In genomic region chr5:149012350-149012749, GRCh38 we compare ENCODE assay signal across 31 cellular contexts. TPM values are rescaled to one million over a fixed set of nuclear protein-coding genes. Genes with fewer than 3 reads are reported as not detected.
"Had no signal": no experiment of that assay in that cellular context is flagged by ENCODE, and none has a peak within 500 bp of the region (broad histone marks: within the 10 kb centered on the region; RNA-seq: fewer than 3 reads in every experiment).

No MANE protein-coding gene starts in this region.

- H3K4me3 Mint-ChIP-seq: activated CD4-positive, alpha-beta memory T cell treated with anti-CD3 and anti-CD28 coated beads for 36 hours; activated naive CD4-positive, alpha-beta T cell treated with anti-CD3 and anti-CD28 coated beads for 36 hours; activated naive CD8-positive, alpha-beta T cell treated with anti-CD3 and anti-CD28 coated beads for 36 hours; activated T-helper 1 cell treated with anti-CD3 and anti-CD28 coated beads, Interleukin-12 subunit alpha, Interleukin-12 subunit beta, Interleukin-2, Interleukin-4 antibody, amounts not matched to agents 30 ng/mL and 10 ng/mL and 1 ng/mL, durations not matched to agents 14 hours and 24 hours and 36 hours; stimulated activated naive CD8-positive, alpha-beta T cell treated with anti-CD3 and anti-CD28 coated beads, Interleukin-15, Interleukin-2, amounts not matched to agents 100 ng/mL and 50 ng/mL, for 24 hours; T-helper 2 cell treated with Interferon-gamma antibody and Interleukin-4, amounts not matched to agents 5 μg/mL and 100 μg/mL, for 36 hours; type B pancreatic cell had no signal

- H3K27me3 Mint-ChIP-seq: activated naive CD8-positive, alpha-beta T cell treated with anti-CD3 and anti-CD28 coated beads for 36 hours; stimulated activated naive CD8-positive, alpha-beta T cell treated with anti-CD3 and anti-CD28 coated beads, Interleukin-15, Interleukin-2, amounts not matched to agents 100 ng/mL and 50 ng/mL, for 24 hours; type B pancreatic cell had no signal

- H3K36me3 ChIP-seq: adrenal gland, cardiac muscle cell, left lung, lower lobe of right lung, ovary, right lobe of liver, uterus had no signal

- ATAC-seq: body of pancreas, heart right ventricle, left lung, lower lobe of right lung, right lobe of liver had no signal

- H3K27ac ChIP-seq: adrenal gland, body of pancreas, cardiac muscle cell, coronary artery, heart right ventricle, left lung, lower lobe of right lung, ovary, right lobe of liver, uterus had no signal

- H3K9me3 ChIP-seq: adrenal gland, body of pancreas, heart right ventricle, left lung, lower lobe of right lung, ovary, right lobe of liver, uterus had no signal

- H3K9me3 Mint-ChIP-seq: activated CD4-positive, alpha-beta memory T cell treated with anti-CD3 and anti-CD28 coated beads for 36 hours; activated naive CD4-positive, alpha-beta T cell treated with anti-CD3 and anti-CD28 coated beads for 36 hours; activated naive CD8-positive, alpha-beta T cell treated with anti-CD3 and anti-CD28 coated beads for 36 hours; activated T-helper 1 cell treated with anti-CD3 and anti-CD28 coated beads, Interleukin-12 subunit alpha, Interleukin-12 subunit beta, Interleukin-2, Interleukin-4 antibody, amounts not matched to agents 30 ng/mL and 10 ng/mL and 1 ng/mL, durations not matched to agents 14 hours and 24 hours and 36 hours; stimulated activated naive CD8-positive, alpha-beta T cell treated with anti-CD3 and anti-CD28 coated beads, Interleukin-15, Interleukin-2, amounts not matched to agents 100 ng/mL and 50 ng/mL, for 24 hours; T-helper 2 cell treated with Interferon-gamma antibody and Interleukin-4, amounts not matched to agents 5 μg/mL and 100 μg/mL, for 36 hours; type B pancreatic cell had no signal

- H3K4me3 ChIP-seq: adrenal gland, body of pancreas, cardiac muscle cell, coronary artery, dorsolateral prefrontal cortex, heart right ventricle, left lung, lower lobe of right lung, ovary, right lobe of liver, uterus had no signal

- H3K27ac Mint-ChIP-seq: activated CD4-positive, alpha-beta memory T cell treated with anti-CD3 and anti-CD28 coated beads for 36 hours; activated naive CD4-positive, alpha-beta T cell treated with anti-CD3 and anti-CD28 coated beads for 36 hours; activated naive CD8-positive, alpha-beta T cell treated with anti-CD3 and anti-CD28 coated beads for 36 hours; activated T-helper 1 cell treated with anti-CD3 and anti-CD28 coated beads, Interleukin-12 subunit alpha, Interleukin-12 subunit beta, Interleukin-2, Interleukin-4 antibody, amounts not matched to agents 30 ng/mL and 10 ng/mL and 1 ng/mL, durations not matched to agents 14 hours and 24 hours and 36 hours; progenitor cell of endocrine pancreas; stimulated activated naive CD8-positive, alpha-beta T cell treated with anti-CD3 and anti-CD28 coated beads, Interleukin-15, Interleukin-2, amounts not matched to agents 100 ng/mL and 50 ng/mL, for 24 hours; T-helper 2 cell treated with Interferon-gamma antibody and Interleukin-4, amounts not matched to agents 5 μg/mL and 100 μg/mL, for 36 hours; type B pancreatic cell had no signal

- H3K27me3 ChIP-seq: adrenal gland, body of pancreas, cardiac muscle cell, heart right ventricle, left lung, ovary, right lobe of liver, uterus had no signal

- H3K36me3 Mint-ChIP-seq: activated CD4-positive, alpha-beta memory T cell treated with anti-CD3 and anti-CD28 coated beads for 36 hours; activated naive CD8-positive, alpha-beta T cell treated with anti-CD3 and anti-CD28 coated beads for 36 hours; type B pancreatic cell had no signal

- DNase-seq: activated CD4-positive, alpha-beta memory T cell treated with anti-CD3 and anti-CD28 coated beads for 36 hours; activated CD4-positive, alpha-beta T cell treated with anti-CD3 and anti-CD28 coated beads for 48 hours; activated CD8-positive, alpha-beta memory T cell treated with anti-CD3 and anti-CD28 coated beads, Interleukin-2, amount 50 U/mL, for 4 hours; activated effector memory CD4-positive, alpha-beta T cell treated with anti-CD3 and anti-CD28 coated beads, Interleukin-2, amount 50 U/mL, for 16 hours; activated naive CD4-positive, alpha-beta T cell treated with anti-CD3 and anti-CD28 coated beads for 36 hours; activated naive CD8-positive, alpha-beta T cell treated with anti-CD3 and anti-CD28 coated beads for 36 hours; activated T-cell treated with anti-CD3 and anti-CD28 coated beads, Interleukin-2, amount 50 U/mL, for 1 hour; adrenal gland; aorta; body of pancreas; cerebellar nuclear complex; dorsolateral prefrontal cortex; effector memory CD4-positive, alpha-beta T cell; erythroblast; heart right ventricle; left lung; lower lobe of right lung; ovary; right lobe of liver; stimulated activated CD4-positive, alpha-beta T cell treated with anti-CD3 and anti-CD28 coated beads, Interleukin-2, amount 100 ng/mL, for 48 hours; substantia nigra; uterus had no signal

- H3K4me1 Mint-ChIP-seq: activated naive CD8-positive, alpha-beta T cell treated with anti-CD3 and anti-CD28 coated beads for 36 hours had no signal

- H3K4me1 ChIP-seq: adrenal gland, body of pancreas, left lung, lower lobe of right lung, uterus had no signal

RNA-seq across cellular contexts. Expression of gene SH3TC2, which starts 50.5 kb away (rescaled TPM):
- total RNA-seq: activated CD4-positive, alpha-beta memory T cell treated with anti-CD3 and anti-CD28 coated beads for 36 hours; activated CD8-positive, alpha-beta memory T cell treated with anti-CD3 and anti-CD28 coated beads for 36 hours; activated naive CD4-positive, alpha-beta T cell treated with anti-CD3 and anti-CD28 coated beads for 36 hours; activated naive CD8-positive, alpha-beta T cell treated with anti-CD3 and anti-CD28 coated beads for 36 hours; activated T-helper 1 cell treated with anti-CD3 and anti-CD28 coated beads, Interleukin-12 subunit alpha, Interleukin-12 subunit beta, Interleukin-2, Interleukin-4 antibody, amounts not matched to agents 30 ng/mL and 10 ng/mL and 1 ng/mL, durations not matched to agents 14 hours and 24 hours and 36 hours had no signal
- polyA plus RNA-seq: aorta, neural cell had no signal
